1 cellular context compared by ENCODE assay signal in the genomic region with DNA sequence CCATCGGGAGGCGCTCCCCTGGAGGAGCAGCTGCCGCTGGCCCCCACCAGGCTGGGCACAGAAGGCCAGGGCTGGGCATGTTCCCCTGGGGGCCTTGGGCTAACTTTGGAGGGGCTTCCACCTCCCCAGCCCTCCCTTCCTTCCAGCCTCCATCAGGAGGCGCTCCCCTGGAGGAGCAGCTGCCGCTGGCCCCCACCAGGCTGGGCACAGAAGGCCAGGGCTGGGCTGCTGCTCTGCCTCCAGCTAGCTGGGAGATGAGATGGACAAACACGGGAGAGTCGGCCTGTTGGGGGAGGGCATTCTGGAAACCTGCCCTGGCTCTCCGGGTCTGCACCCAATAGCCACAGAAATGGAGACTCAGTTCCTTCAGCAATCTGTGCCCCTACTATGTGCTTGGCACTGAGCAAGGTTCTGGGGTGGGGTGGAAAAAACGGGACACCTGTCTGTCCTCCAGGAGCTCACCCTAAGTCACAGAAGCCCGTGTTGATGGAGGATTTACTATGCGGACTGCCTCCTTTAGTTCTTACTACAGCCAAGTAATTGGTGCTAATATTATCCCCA.
TF ChIP-seq lines count a peak whose summit lies in the region.

No MANE protein-coding gene starts in this region.

TF ChIP-seq in HepG2, 621 proteins besides CTCF, POLR2A, EP300 and RAD21 (continued from another document):
- TF ChIP-seq HOXD1 (CRISPR knock-in tag; IDR thresholded peaks at IDR 0.05) (no peak), ZNF33A (CRISPR knock-in tag; IDR thresholded peaks at IDR 0.05; ENCODE audit: borderline replicate concordance) (no peak), SRY (CRISPR knock-in tag; IDR thresholded peaks at IDR 0.05) (no peak), HHEX (CRISPR knock-in tag; IDR thresholded peaks at IDR 0.05) (no peak), SUZ12 (IDR thresholded peaks at IDR 0.05; ENCODE audit: low read depth, low read length) (no peak), ZFP90 (CRISPR knock-in tag; IDR thresholded peaks at IDR 0.05; ENCODE audit: borderline replicate concordance) (no peak), ZNF484 (CRISPR knock-in tag; IDR thresholded peaks at IDR 0.05; ENCODE audit: borderline replicate concordance, low read depth) (no peak), ZNF567 (CRISPR knock-in tag; IDR thresholded peaks at IDR 0.05; ENCODE audit: borderline replicate concordance) (no peak), ZNF891 (CRISPR knock-in tag; IDR thresholded peaks at IDR 0.05) (peak; percentile 34; the same call in 1 of the 2 replicates), ZNF550 (CRISPR knock-in tag; IDR thresholded peaks at IDR 0.05; ENCODE audit: borderline replicate concordance) (no peak), ZNF766 (CRISPR knock-in tag; IDR thresholded peaks at IDR 0.05; ENCODE audit: borderline replicate concordance) (no peak), MED13 (CRISPR knock-in tag; IDR thresholded peaks at IDR 0.05) (no peak), CBFB (CRISPR knock-in tag; IDR thresholded peaks at IDR 0.05) (no peak), ZNF446 (CRISPR knock-in tag; IDR thresholded peaks at IDR 0.05) (no peak), TCF12 (IDR thresholded peaks at IDR 0.05) (no peak), TCF12 (CRISPR knock-in tag; IDR thresholded peaks at IDR 0.05) (no peak), XRCC5 (optimal IDR thresholded peaks at IDR 0.05; ENCODE audit: low read length) (no peak), ZNF501 (CRISPR knock-in tag; IDR thresholded peaks at IDR 0.05) (no peak), ZNF768 (CRISPR knock-in tag; IDR thresholded peaks at IDR 0.05) (peak; percentile 21; the same call in 1 of the 2 replicates), EZH2 (conservative IDR thresholded peaks at IDR 0.05; ENCODE audit: low read depth, low read length) (no peak), NFKB2 (CRISPR knock-in tag; IDR thresholded peaks at IDR 0.05; ENCODE audit: borderline replicate concordance) (no peak), ZKSCAN1 (IDR thresholded peaks at IDR 0.05; ENCODE audit: low read length) (peak; percentile 82), STAG1 (CRISPR knock-in tag; IDR thresholded peaks at IDR 0.05) (no peak)
- TF ChIP-seq, protein P1, sequence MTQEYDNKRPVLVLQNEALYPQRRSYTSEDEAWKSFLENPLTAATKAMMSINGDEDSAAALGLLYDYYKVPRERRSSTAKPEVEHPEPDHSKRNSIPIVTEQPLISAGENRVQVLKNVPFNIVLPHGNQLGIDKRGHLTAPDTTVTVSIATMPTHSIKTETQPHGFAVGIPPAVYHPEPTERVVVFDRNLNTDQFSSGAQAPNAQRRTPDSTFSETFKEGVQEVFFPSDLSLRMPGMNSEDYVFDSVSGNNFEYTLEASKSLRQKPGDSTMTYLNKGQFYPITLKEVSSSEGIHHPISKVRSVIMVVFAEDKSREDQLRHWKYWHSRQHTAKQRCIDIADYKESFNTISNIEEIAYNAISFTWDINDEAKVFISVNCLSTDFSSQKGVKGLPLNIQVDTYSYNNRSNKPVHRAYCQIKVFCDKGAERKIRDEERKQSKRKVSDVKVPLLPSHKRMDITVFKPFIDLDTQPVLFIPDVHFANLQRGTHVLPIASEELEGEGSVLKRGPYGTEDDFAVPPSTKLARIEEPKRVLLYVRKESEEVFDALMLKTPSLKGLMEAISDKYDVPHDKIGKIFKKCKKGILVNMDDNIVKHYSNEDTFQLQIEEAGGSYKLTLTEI (CRISPR knock-in tag; conservative IDR thresholded peaks at IDR 0.05): no peak
- TF ChIP-seq, protein P2, sequence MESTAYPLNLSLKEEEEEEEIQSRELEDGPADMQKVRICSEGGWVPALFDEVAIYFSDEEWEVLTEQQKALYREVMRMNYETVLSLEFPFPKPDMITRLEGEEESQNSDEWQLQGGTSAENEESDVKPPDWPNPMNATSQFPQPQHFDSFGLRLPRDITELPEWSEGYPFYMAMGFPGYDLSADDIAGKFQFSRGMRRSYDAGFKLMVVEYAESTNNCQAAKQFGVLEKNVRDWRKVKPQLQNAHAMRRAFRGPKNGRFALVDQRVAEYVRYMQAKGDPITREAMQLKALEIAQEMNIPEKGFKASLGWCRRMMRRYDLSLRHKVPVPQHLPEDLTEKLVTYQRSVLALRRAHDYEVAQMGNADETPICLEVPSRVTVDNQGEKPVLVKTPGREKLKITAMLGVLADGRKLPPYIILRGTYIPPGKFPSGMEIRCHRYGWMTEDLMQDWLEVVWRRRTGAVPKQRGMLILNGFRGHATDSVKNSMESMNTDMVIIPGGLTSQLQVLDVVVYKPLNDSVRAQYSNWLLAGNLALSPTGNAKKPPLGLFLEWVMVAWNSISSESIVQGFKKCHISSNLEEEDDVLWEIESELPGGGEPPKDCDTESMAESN (CRISPR knock-in tag; conservative IDR thresholded peaks at IDR 0.05): no peak
- TF ChIP-seq, protein P3, sequence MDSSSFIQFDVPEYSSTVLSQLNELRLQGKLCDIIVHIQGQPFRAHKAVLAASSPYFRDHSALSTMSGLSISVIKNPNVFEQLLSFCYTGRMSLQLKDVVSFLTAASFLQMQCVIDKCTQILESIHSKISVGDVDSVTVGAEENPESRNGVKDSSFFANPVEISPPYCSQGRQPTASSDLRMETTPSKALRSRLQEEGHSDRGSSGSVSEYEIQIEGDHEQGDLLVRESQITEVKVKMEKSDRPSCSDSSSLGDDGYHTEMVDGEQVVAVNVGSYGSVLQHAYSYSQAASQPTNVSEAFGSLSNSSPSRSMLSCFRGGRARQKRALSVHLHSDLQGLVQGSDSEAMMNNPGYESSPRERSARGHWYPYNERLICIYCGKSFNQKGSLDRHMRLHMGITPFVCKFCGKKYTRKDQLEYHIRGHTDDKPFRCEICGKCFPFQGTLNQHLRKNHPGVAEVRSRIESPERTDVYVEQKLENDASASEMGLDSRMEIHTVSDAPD (CRISPR knock-in tag; IDR thresholded peaks at IDR 0.05): no peak
- TF ChIP-seq, protein P4, sequence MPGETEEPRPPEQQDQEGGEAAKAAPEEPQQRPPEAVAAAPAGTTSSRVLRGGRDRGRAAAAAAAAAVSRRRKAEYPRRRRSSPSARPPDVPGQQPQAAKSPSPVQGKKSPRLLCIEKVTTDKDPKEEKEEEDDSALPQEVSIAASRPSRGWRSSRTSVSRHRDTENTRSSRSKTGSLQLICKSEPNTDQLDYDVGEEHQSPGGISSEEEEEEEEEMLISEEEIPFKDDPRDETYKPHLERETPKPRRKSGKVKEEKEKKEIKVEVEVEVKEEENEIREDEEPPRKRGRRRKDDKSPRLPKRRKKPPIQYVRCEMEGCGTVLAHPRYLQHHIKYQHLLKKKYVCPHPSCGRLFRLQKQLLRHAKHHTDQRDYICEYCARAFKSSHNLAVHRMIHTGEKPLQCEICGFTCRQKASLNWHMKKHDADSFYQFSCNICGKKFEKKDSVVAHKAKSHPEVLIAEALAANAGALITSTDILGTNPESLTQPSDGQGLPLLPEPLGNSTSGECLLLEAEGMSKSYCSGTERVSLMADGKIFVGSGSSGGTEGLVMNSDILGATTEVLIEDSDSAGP (CRISPR knock-in tag; IDR thresholded peaks at IDR 0.05; ENCODE audit: borderline replicate concordance): peak; percentile 20; the same call in 1 of the 2 replicates
- TF ChIP-seq, protein P5, sequence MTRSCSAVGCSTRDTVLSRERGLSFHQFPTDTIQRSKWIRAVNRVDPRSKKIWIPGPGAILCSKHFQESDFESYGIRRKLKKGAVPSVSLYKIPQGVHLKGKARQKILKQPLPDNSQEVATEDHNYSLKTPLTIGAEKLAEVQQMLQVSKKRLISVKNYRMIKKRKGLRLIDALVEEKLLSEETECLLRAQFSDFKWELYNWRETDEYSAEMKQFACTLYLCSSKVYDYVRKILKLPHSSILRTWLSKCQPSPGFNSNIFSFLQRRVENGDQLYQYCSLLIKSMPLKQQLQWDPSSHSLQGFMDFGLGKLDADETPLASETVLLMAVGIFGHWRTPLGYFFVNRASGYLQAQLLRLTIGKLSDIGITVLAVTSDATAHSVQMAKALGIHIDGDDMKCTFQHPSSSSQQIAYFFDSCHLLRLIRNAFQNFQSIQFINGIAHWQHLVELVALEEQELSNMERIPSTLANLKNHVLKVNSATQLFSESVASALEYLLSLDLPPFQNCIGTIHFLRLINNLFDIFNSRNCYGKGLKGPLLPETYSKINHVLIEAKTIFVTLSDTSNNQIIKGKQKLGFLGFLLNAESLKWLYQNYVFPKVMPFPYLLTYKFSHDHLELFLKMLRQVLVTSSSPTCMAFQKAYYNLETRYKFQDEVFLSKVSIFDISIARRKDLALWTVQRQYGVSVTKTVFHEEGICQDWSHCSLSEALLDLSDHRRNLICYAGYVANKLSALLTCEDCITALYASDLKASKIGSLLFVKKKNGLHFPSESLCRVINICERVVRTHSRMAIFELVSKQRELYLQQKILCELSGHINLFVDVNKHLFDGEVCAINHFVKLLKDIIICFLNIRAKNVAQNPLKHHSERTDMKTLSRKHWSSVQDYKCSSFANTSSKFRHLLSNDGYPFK (CRISPR knock-in tag; IDR thresholded peaks at IDR 0.05; ENCODE audit: borderline replicate concordance): no peak
- TF ChIP-seq, protein P6, sequence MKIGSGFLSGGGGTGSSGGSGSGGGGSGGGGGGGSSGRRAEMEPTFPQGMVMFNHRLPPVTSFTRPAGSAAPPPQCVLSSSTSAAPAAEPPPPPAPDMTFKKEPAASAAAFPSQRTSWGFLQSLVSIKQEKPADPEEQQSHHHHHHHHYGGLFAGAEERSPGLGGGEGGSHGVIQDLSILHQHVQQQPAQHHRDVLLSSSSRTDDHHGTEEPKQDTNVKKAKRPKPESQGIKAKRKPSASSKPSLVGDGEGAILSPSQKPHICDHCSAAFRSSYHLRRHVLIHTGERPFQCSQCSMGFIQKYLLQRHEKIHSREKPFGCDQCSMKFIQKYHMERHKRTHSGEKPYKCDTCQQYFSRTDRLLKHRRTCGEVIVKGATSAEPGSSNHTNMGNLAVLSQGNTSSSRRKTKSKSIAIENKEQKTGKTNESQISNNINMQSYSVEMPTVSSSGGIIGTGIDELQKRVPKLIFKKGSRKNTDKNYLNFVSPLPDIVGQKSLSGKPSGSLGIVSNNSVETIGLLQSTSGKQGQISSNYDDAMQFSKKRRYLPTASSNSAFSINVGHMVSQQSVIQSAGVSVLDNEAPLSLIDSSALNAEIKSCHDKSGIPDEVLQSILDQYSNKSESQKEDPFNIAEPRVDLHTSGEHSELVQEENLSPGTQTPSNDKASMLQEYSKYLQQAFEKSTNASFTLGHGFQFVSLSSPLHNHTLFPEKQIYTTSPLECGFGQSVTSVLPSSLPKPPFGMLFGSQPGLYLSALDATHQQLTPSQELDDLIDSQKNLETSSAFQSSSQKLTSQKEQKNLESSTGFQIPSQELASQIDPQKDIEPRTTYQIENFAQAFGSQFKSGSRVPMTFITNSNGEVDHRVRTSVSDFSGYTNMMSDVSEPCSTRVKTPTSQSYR (CRISPR knock-in tag; IDR thresholded peaks at IDR 0.05; ENCODE audit: borderline replicate concordance): no peak
- TF ChIP-seq, protein P7, sequence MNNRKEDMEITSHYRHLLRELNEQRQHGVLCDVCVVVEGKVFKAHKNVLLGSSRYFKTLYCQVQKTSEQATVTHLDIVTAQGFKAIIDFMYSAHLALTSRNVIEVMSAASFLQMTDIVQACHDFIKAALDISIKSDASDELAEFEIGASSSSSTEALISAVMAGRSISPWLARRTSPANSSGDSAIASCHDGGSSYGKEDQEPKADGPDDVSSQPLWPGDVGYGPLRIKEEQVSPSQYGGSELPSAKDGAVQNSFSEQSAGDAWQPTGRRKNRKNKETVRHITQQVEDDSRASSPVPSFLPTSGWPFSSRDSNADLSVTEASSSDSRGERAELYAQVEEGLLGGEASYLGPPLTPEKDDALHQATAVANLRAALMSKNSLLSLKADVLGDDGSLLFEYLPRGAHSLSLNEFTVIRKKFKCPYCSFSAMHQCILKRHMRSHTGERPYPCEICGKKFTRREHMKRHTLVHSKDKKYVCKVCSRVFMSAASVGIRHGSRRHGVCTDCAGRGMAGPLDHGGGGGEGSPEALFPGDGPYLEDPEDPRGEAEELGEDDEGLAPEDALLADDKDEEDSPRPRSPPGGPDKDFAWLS (CRISPR knock-in tag; IDR thresholded peaks at IDR 0.05; ENCODE audit: borderline replicate concordance): no peak
- TF ChIP-seq, protein P8, sequence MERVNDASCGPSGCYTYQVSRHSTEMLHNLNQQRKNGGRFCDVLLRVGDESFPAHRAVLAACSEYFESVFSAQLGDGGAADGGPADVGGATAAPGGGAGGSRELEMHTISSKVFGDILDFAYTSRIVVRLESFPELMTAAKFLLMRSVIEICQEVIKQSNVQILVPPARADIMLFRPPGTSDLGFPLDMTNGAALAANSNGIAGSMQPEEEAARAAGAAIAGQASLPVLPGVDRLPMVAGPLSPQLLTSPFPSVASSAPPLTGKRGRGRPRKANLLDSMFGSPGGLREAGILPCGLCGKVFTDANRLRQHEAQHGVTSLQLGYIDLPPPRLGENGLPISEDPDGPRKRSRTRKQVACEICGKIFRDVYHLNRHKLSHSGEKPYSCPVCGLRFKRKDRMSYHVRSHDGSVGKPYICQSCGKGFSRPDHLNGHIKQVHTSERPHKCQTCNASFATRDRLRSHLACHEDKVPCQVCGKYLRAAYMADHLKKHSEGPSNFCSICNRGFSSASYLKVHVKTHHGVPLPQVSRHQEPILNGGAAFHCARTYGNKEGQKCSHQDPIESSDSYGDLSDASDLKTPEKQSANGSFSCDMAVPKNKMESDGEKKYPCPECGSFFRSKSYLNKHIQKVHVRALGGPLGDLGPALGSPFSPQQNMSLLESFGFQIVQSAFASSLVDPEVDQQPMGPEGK (CRISPR knock-in tag; IDR thresholded peaks at IDR 0.05): peak; percentile 53; the same call in 1 of the 2 replicates
- TF ChIP-seq, protein P9, sequence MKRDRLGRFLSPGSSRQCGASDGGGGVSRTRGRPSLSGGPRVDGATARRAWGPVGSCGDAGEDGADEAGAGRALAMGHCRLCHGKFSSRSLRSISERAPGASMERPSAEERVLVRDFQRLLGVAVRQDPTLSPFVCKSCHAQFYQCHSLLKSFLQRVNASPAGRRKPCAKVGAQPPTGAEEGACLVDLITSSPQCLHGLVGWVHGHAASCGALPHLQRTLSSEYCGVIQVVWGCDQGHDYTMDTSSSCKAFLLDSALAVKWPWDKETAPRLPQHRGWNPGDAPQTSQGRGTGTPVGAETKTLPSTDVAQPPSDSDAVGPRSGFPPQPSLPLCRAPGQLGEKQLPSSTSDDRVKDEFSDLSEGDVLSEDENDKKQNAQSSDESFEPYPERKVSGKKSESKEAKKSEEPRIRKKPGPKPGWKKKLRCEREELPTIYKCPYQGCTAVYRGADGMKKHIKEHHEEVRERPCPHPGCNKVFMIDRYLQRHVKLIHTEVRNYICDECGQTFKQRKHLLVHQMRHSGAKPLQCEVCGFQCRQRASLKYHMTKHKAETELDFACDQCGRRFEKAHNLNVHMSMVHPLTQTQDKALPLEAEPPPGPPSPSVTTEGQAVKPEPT (CRISPR knock-in tag; IDR thresholded peaks at IDR 0.05; ENCODE audit: low read depth): no peak
- TF ChIP-seq, protein P10, sequence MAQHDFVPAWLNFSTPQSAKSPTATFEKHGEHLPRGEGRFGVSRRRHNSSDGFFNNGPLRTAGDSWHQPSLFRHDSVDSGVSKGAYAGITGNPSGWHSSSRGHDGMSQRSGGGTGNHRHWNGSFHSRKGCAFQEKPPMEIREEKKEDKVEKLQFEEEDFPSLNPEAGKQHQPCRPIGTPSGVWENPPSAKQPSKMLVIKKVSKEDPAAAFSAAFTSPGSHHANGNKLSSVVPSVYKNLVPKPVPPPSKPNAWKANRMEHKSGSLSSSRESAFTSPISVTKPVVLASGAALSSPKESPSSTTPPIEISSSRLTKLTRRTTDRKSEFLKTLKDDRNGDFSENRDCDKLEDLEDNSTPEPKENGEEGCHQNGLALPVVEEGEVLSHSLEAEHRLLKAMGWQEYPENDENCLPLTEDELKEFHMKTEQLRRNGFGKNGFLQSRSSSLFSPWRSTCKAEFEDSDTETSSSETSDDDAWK (CRISPR knock-in tag; IDR thresholded peaks at IDR 0.05): no peak
- TF ChIP-seq, protein P11, sequence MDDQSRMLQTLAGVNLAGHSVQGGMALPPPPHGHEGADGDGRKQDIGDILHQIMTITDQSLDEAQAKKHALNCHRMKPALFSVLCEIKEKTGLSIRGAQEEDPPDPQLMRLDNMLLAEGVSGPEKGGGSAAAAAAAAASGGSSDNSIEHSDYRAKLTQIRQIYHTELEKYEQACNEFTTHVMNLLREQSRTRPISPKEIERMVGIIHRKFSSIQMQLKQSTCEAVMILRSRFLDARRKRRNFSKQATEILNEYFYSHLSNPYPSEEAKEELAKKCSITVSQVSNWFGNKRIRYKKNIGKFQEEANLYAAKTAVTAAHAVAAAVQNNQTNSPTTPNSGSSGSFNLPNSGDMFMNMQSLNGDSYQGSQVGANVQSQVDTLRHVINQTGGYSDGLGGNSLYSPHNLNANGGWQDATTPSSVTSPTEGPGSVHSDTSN (CRISPR knock-in tag; IDR thresholded peaks at IDR 0.05; ENCODE audit: borderline replicate concordance): no peak
